ENCODE assay signal across 24 cellular contexts in genomic region chr4:132396636-132397035, GRCh38.
DNase-seq lines count a peak whose midpoint lies in the region; ATAC-seq, FAIRE-seq and TF ChIP-seq lines count a peak whose summit lies in the region.
"Had no signal": no experiment of that assay in that cellular context is flagged by ENCODE, and none has a peak within 500 bp of the region (broad histone marks: within the 10 kb centered on the region; RNA-seq: fewer than 3 reads in every experiment).

No MANE protein-coding gene starts in this region.

- intact Hi-C loops in kidney (cut with DNase I) = no loop called here

- no peak overlapping the region for H3K4ac ChIP-seq in mesenchymal stem cell (ENCODE audit: low read depth in 1 of 2, low read length in 2 of 2)

- no peaks in the 10 kb centered on the region for H3K27me3 ChIP-seq in SJCRH30
- H3K27me3 ChIP-seq in brain microvascular endothelial cell (replicated peaks) = no peaks in the 10 kb centered on the region
- H3K27me3 ChIP-seq in mesenchymal stem cell (ENCODE audit: control insufficient read depth in 1 of 2, insufficient read depth in 1 of 2, low read length in 2 of 2) = no peaks in the 10 kb centered on the region
- H3K27me3 ChIP-seq: BE2C had no signal

- FAIRE-seq in kidney (lab: Jason Lieb, UNC) = no peak
- FAIRE-seq: HepG2 had no signal

- H3K18ac ChIP-seq in mesenchymal stem cell (ENCODE audit: low read depth in 1 of 2, low read length in 2 of 2) = no peak overlapping the region

- no peaks in the 10 kb centered on the region for H3K79me1 ChIP-seq in mesenchymal stem cell (replicated peaks; ENCODE audit: low read length, poor library complexity, severe bottlenecking)

- H3K9me3 ChIP-seq in SJCRH30 (replicated peaks) = no peaks in the 10 kb centered on the region
- peaks cover 13% of the 10 kb centered on the region for H3K9me3 ChIP-seq in mesenchymal stem cell (ENCODE audit: control insufficient read depth, low read length)
- no peaks in the 10 kb centered on the region for H3K9me3 ChIP-seq in kidney (ENCODE audit: control insufficient read depth in 1 of 2, low read length in 2 of 2)
- H3K9me3 ChIP-seq: BE2C, SK-N-SH had no signal

- H2AK5ac ChIP-seq in mesenchymal stem cell (ENCODE audit: low read length, severe bottlenecking) = no peak overlapping the region

- H3K9ac ChIP-seq in mesenchymal stem cell (ENCODE audit: low read length) (no peak overlapping the region), kidney (ENCODE audit: low read length in 2 of 2) (no peak overlapping the region)
- H3K9ac ChIP-seq: SK-N-SH had no signal

- TF ChIP-seq CTCF in brain microvascular endothelial cell (IDR thresholded peaks at IDR 0.05; ENCODE audit: low read depth, low read length, missing control alignments) = no peak
- no peak for TF ChIP-seq CTCF in kidney (IDR thresholded peaks at IDR 0.05; ENCODE audit: borderline replicate concordance, extremely low read depth, insufficient read depth)

- peaks cover 26% of the 10 kb centered on the region for H3K4me1 ChIP-seq in SJCRH30
- H3K4me1 ChIP-seq in mesenchymal stem cell (ENCODE audit: control insufficient read depth, insufficient read depth, low read depth, low read length) = no peaks in the 10 kb centered on the region
- H3K4me1 ChIP-seq in kidney (ENCODE audit: control insufficient read depth in 1 of 2, insufficient read depth in 1 of 2, low read depth in 1 of 2, low read length in 2 of 2) = no peaks in the 10 kb centered on the region
- H3K4me1 ChIP-seq: BE2C had no signal

- H3K36me3 ChIP-seq in SJCRH30 (no peaks in the 10 kb centered on the region), brain microvascular endothelial cell (replicated peaks) (no peaks in the 10 kb centered on the region), mesenchymal stem cell (ENCODE audit: control insufficient read depth in 1 of 2, insufficient read depth in 2 of 2, low read depth in 1 of 2, low read length in 2 of 2) (no peaks in the 10 kb centered on the region), kidney (ENCODE audit: control insufficient read depth in 1 of 2, insufficient read depth in 2 of 2, low read length in 2 of 2) (no peaks in the 10 kb centered on the region)
- H3K36me3 ChIP-seq: BE2C had no signal

- no peak overlapping the region for H2BK120ac ChIP-seq in mesenchymal stem cell (ENCODE audit: low read depth, low read length)

- H3K14ac ChIP-seq in mesenchymal stem cell (ENCODE audit: low read length in 2 of 2) = no peak overlapping the region

- H3K27ac ChIP-seq in SJCRH30 (peak overlapping the region; percentile 56), brain microvascular endothelial cell (no peak overlapping the region), mesenchymal stem cell (ENCODE audit: low read length, poor library complexity, severe bottlenecking) (no peak overlapping the region), kidney (ENCODE audit: low read depth in 2 of 2, low read length in 2 of 2) (no peak overlapping the region)

- no peak for ATAC-seq in HG03521 (IDR thresholded peaks at IDR 0.05; ENCODE audit: unreplicated experiment)
- ATAC-seq in GM19397 (IDR thresholded peaks at IDR 0.05; ENCODE audit: unreplicated experiment) = no peak
- ATAC-seq: HepG2, Panc1, Right ventricle myocardium inferior had no signal

- no peak overlapping the region for H3K4me2 ChIP-seq in mesenchymal stem cell (ENCODE audit: low read length, poor library complexity, severe bottlenecking)
- H3K4me2 ChIP-seq: SK-N-SH had no signal

- no peak overlapping the region for H2BK12ac ChIP-seq in mesenchymal stem cell (ENCODE audit: low read length in 2 of 2)

- H4K91ac ChIP-seq in mesenchymal stem cell (ENCODE audit: low read length) = no peak overlapping the region

- H2AFZ ChIP-seq in mesenchymal stem cell (ENCODE audit: low read depth, low read length) = no peak overlapping the region

- H4K8ac ChIP-seq in mesenchymal stem cell (ENCODE audit: low read length) = no peak overlapping the region

- peak overlapping the region; percentile 25 for H3K4me3 ChIP-seq in SJCRH30
- H3K4me3 ChIP-seq in brain microvascular endothelial cell (ENCODE audit: low read depth, low read length) = no peak overlapping the region
- H3K4me3 ChIP-seq in mesenchymal stem cell (ENCODE audit: insufficient read depth in 1 of 2, low read depth in 1 of 2, low read length in 2 of 2) = no peak overlapping the region
- no peak overlapping the region for H3K4me3 ChIP-seq in kidney (ENCODE audit: low read length in 2 of 2)

- in situ Hi-C loops in brain microvascular endothelial cell (cut with HindIII; ENCODE audit: low pct_ligation_motif_present, low sequenced_read_pairs) = no loop called here

- WGBS in mesenchymal stem cell = no CpG with 5 or more reads among the region's 1 CpG

- H2BK15ac ChIP-seq in mesenchymal stem cell (ENCODE audit: low read depth, poor library complexity, severe bottlenecking) = no peak overlapping the region

- DNase-seq in HCEC 1CT = peak; percentile 1
- DNase-seq in SJCRH30 = peak; percentile 6 to 52
- peak; percentile 1 for DNase-seq in brain microvascular endothelial cell
- peak; percentile 20 for DNase-seq in mesenchymal stem cell
- no peak for DNase-seq in stimulated activated CD4-positive, alpha-beta T cell treated with anti-CD3 and anti-CD28 coated beads, Interleukin-1b, Interleukin-23, amount 100 ng/mL, for 48 hours
- no peak for DNase-seq in kidney
- DNase-seq: BE2C; CD4-positive, CD25-positive, alpha-beta regulatory T cell; COR-L47; DMS 273 treated with DMSO at 0.1 percent for 48 hours; GF-D8; GOT3; KG1; NCI-H187; NCI-H2107; NCI-H2227 treated with DMSO at 0.1 percent for 48 hours; NCI-H510A treated with DMSO at 0.1 percent for 48 hours; NCI-H82; SK-N-SH had no signal

- H2BK5ac ChIP-seq in mesenchymal stem cell (ENCODE audit: low read depth, low read length, poor library complexity, severe bottlenecking) = no peak overlapping the region

- H3K23ac ChIP-seq in mesenchymal stem cell (ENCODE audit: low read length in 2 of 2) = no peak overlapping the region

Comparison
In these comparisons a context has a peak if more than half of its experiments do, and no peak if none do; other contexts are left out.
1. DNase-seq: peak in HCEC 1CT (single experiment), SJCRH30 (2 of 2), brain microvascular endothelial cell (single experiment) and mesenchymal stem cell (single experiment); none in stimulated activated CD4-positive, alpha-beta T cell treated with anti-CD3 and anti-CD28 coated beads, Interleukin-1b, Interleukin-23, amount 100 ng/mL, for 48 hours (single experiment) and kidney (single experiment).